In the genomic region with DNA sequence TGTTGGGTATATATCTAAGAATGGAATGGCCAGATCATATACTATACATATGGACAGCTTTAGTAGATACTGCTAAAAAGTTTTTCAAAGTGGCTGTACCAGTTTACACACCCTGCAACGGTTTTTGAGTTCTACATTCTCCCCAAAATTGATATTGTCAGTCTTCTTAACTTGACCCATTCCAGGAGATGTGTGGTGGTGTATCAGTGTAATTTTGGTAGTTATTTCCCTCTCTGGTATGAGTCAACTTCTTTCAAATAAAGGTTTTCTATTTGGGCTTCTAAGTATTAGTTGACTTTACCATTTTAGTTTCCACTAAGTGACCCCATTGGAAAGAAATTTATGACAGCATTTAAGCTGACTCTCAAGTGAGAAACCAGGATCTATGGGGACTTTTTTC, we compare ENCODE assay signal across 22 cellular contexts. TPM values are rescaled to one million over a fixed set of nuclear protein-coding genes. Genes with fewer than 3 reads are reported as not detected.
A peak's percentile ranks its signal among the peaks of the same experiment; 100 is the strongest.
DNase-seq lines count a peak whose midpoint lies in the region; ATAC-seq lines count a peak whose summit lies in the region.
"Had no signal": no experiment of that assay in that cellular context is flagged by ENCODE, and none has a peak within 500 bp of the region (broad histone marks: within the 10 kb centered on the region; RNA-seq: fewer than 3 reads in every experiment).

No MANE protein-coding gene starts in this region.

- H3K9me3 Mint-ChIP-seq in activated naive CD4-positive, alpha-beta T cell treated with anti-CD3 and anti-CD28 coated beads, Interleukin-2, amount 50 U/mL, for 24 hours = no peaks in the 10 kb centered on the region
- no peaks in the 10 kb centered on the region for H3K9me3 Mint-ChIP-seq in activated naive CD4-positive, alpha-beta T cell treated with anti-CD3 and anti-CD28 coated beads, Interleukin-2, amount 10 ng/mL, durations not matched to agents 7 days and 5 days
- no peaks in the 10 kb centered on the region for H3K9me3 Mint-ChIP-seq in T-cell
- H3K9me3 Mint-ChIP-seq in effector memory CD8-positive, alpha-beta T cell = no peaks in the 10 kb centered on the region
- no peaks in the 10 kb centered on the region for H3K9me3 Mint-ChIP-seq in stimulated activated naive CD8-positive, alpha-beta T cell treated with anti-CD3 and anti-CD28 coated beads, Interleukin-15, Interleukin-2, amounts not matched to agents 100 ng/mL and 50 ng/mL, for 24 hours

- H3K27ac Mint-ChIP-seq in activated naive CD4-positive, alpha-beta T cell treated with anti-CD3 and anti-CD28 coated beads, Interleukin-2, amount 50 U/mL, for 24 hours = peak overlapping the region; percentile 65
- no peak overlapping the region for H3K27ac Mint-ChIP-seq in activated naive CD4-positive, alpha-beta T cell treated with anti-CD3 and anti-CD28 coated beads, Interleukin-2, amount 10 ng/mL, durations not matched to agents 7 days and 5 days
- H3K27ac Mint-ChIP-seq in T-cell = peak overlapping the region; percentile 52 to 64
- peak overlapping the region; percentile 59 to 72 for H3K27ac Mint-ChIP-seq in effector memory CD8-positive, alpha-beta T cell
- H3K27ac Mint-ChIP-seq in stimulated activated naive CD8-positive, alpha-beta T cell treated with anti-CD3 and anti-CD28 coated beads, Interleukin-15, Interleukin-2, amounts not matched to agents 100 ng/mL and 50 ng/mL, for 24 hours = peak overlapping the region; percentile 74

- no peak for ATAC-seq in T-cell (replicated peaks in 1 of 4)
- ATAC-seq in effector memory CD8-positive, alpha-beta T cell (replicated peaks) = no peak
- ATAC-seq in GM21529 (IDR thresholded peaks at IDR 0.05; ENCODE audit: unreplicated experiment) = no peak
- ATAC-seq: HepG2, left lung, psoas muscle had no signal

- POLR2A ChIA-PET in T-cell (lab: Charles Lee) = no interaction called here

- peaks cover 10% of the 10 kb centered on the region for H3K4me1 Mint-ChIP-seq in activated naive CD4-positive, alpha-beta T cell treated with anti-CD3 and anti-CD28 coated beads, Interleukin-2, amount 50 U/mL, for 24 hours
- peaks cover 3% of the 10 kb centered on the region for H3K4me1 Mint-ChIP-seq in activated naive CD4-positive, alpha-beta T cell treated with anti-CD3 and anti-CD28 coated beads, Interleukin-2, amount 10 ng/mL, durations not matched to agents 7 days and 5 days
- H3K4me1 Mint-ChIP-seq in T-cell = peaks cover 7 to 19% (median 12%) of the 10 kb centered on the region in 3 donors
- peaks cover 0 to 10% of the 10 kb centered on the region in 2 donors for H3K4me1 Mint-ChIP-seq in effector memory CD8-positive, alpha-beta T cell (ENCODE audit: low read depth in 2 of 2)
- H3K4me1 Mint-ChIP-seq in stimulated activated naive CD8-positive, alpha-beta T cell treated with anti-CD3 and anti-CD28 coated beads, Interleukin-15, Interleukin-2, amounts not matched to agents 100 ng/mL and 50 ng/mL, for 24 hours (ENCODE audit: low read depth) = peaks cover 26% of the 10 kb centered on the region

- no peak overlapping the region for H3K4me3 Mint-ChIP-seq in activated naive CD4-positive, alpha-beta T cell treated with anti-CD3 and anti-CD28 coated beads, Interleukin-2, amount 50 U/mL, for 24 hours
- no peak overlapping the region for H3K4me3 Mint-ChIP-seq in activated naive CD4-positive, alpha-beta T cell treated with anti-CD3 and anti-CD28 coated beads, Interleukin-2, amount 10 ng/mL, durations not matched to agents 7 days and 5 days
- H3K4me3 Mint-ChIP-seq in T-cell = no peak overlapping the region
- no peak overlapping the region for H3K4me3 Mint-ChIP-seq in effector memory CD8-positive, alpha-beta T cell
- H3K4me3 Mint-ChIP-seq in stimulated activated naive CD8-positive, alpha-beta T cell treated with anti-CD3 and anti-CD28 coated beads, Interleukin-15, Interleukin-2, amounts not matched to agents 100 ng/mL and 50 ng/mL, for 24 hours = no peak overlapping the region

- CTCF ChIA-PET in activated naive CD4-positive, alpha-beta T cell treated with anti-CD3 and anti-CD28 coated beads, Interleukin-2, amount 10 ng/mL, durations not matched to agents 7 days and 5 days (lab: Charles Lee) = interaction anchor here (8.2 kb wide), 1 partner anchor 202 kb away, joined by 74 read pairs; no protein-coding TSS in a partner anchor
- CTCF ChIA-PET in T-cell (lab: Charles Lee) = no interaction called here

- no peaks in the 10 kb centered on the region for H3K27me3 Mint-ChIP-seq in activated naive CD4-positive, alpha-beta T cell treated with anti-CD3 and anti-CD28 coated beads, Interleukin-2, amount 50 U/mL, for 24 hours
- no peaks in the 10 kb centered on the region for H3K27me3 Mint-ChIP-seq in activated naive CD4-positive, alpha-beta T cell treated with anti-CD3 and anti-CD28 coated beads, Interleukin-2, amount 10 ng/mL, durations not matched to agents 7 days and 5 days
- H3K27me3 Mint-ChIP-seq in T-cell = no peaks in the 10 kb centered on the region
- H3K27me3 Mint-ChIP-seq in effector memory CD8-positive, alpha-beta T cell = no peaks in the 10 kb centered on the region
- H3K27me3 Mint-ChIP-seq in stimulated activated naive CD8-positive, alpha-beta T cell treated with anti-CD3 and anti-CD28 coated beads, Interleukin-15, Interleukin-2, amounts not matched to agents 100 ng/mL and 50 ng/mL, for 24 hours = no peaks in the 10 kb centered on the region

- no peak for DNase-seq in activated naive CD4-positive, alpha-beta T cell treated with anti-CD3 and anti-CD28 coated beads, Interleukin-2, amount 10 ng/mL, durations not matched to agents 7 days and 5 days
- DNase-seq in T-cell = no peak
- no peak for DNase-seq in effector memory CD8-positive, alpha-beta T cell
- DNase-seq in SHP77 treated with DMSO at 0.1 percent for 48 hours (lab: John Stamatoyannopoulos, UW) = no peak
- DNase-seq in AG20443 (ENCODE audit: low spot score) = no peak
- DNase-seq: activated T-cell treated with anti-CD3 and anti-CD28 coated beads, Interleukin-2, amount 50 U/mL, for 48 hours; DMS 273 treated with DMSO at 0.1 percent for 48 hours; dorsolateral prefrontal cortex; EL; GOT3; left lung; mesendoderm; nucleus accumbens; psoas muscle; stimulated activated CD4-positive, alpha-beta T cell treated with anti-CD3 and anti-CD28 coated beads, Interleukin-15, amount 100 ng/mL, for 24 hours; stimulated activated naive CD4-positive, alpha-beta T cell treated with Interleukin-2 at 50 U/mL for 16 hours; T-helper 9 cell; thyroid gland had no signal

- peaks cover 5% of the 10 kb centered on the region for H3K36me3 Mint-ChIP-seq in activated naive CD4-positive, alpha-beta T cell treated with anti-CD3 and anti-CD28 coated beads, Interleukin-2, amount 50 U/mL, for 24 hours
- peaks cover 36% of the 10 kb centered on the region for H3K36me3 Mint-ChIP-seq in activated naive CD4-positive, alpha-beta T cell treated with anti-CD3 and anti-CD28 coated beads, Interleukin-2, amount 10 ng/mL, durations not matched to agents 7 days and 5 days
- H3K36me3 Mint-ChIP-seq in T-cell = peaks cover 33% of the 10 kb centered on the region
- H3K36me3 Mint-ChIP-seq in effector memory CD8-positive, alpha-beta T cell (ENCODE audit: insufficient read depth) = peaks cover 49% of the 10 kb centered on the region
- peaks cover 58% of the 10 kb centered on the region for H3K36me3 Mint-ChIP-seq in stimulated activated naive CD8-positive, alpha-beta T cell treated with anti-CD3 and anti-CD28 coated beads, Interleukin-15, Interleukin-2, amounts not matched to agents 100 ng/mL and 50 ng/mL, for 24 hours (ENCODE audit: low read depth)

RNA-seq across cellular contexts. Expression of a gene that starts 29.2 kb away (rescaled TPM):
- 1 to 10 TPM in 3 of 5 donors, not detected in 2; 1.2 to 2.7 (median 1.2) TPM for total RNA-seq in T-cell

RNA-seq across cellular contexts. Expression of a gene that starts 45.7 kb away (rescaled TPM):
- 10 to 100 TPM; 16.7 to 19.8 (median 17.5) TPM for total RNA-seq in T-cell
